24 cellular contexts compared by ENCODE assay signal in genomic region chr15:46525984-46526725, GRCh38.
"Had no signal": no experiment of that assay in that cellular context is flagged by ENCODE, and none has a peak within 500 bp of the region (broad histone marks: within the 10 kb centered on the region; RNA-seq: fewer than 3 reads in every experiment).

No MANE protein-coding gene starts in this region.

- H3K4me1 ChIP-seq: adrenal gland, sigmoid colon, testis, upper lobe of right lung had no signal

- H3K36me3 ChIP-seq: adrenal gland, ascending aorta, brain microvascular endothelial cell, sigmoid colon, upper lobe of right lung, WERI-Rb-1 had no signal

- H3K27me3 ChIP-seq: adrenal gland, ascending aorta, brain microvascular endothelial cell, sigmoid colon, testis, upper lobe of right lung had no signal

- DNase-seq: activated CD4-positive, alpha-beta T cell treated with anti-CD3 and anti-CD28 coated beads, Interleukin-2, amount 10 ng/mL, durations not matched to agents 7 days and 5 days; activated CD4-positive, CD25-positive, alpha-beta regulatory T cell treated with anti-CD3 and anti-CD28 coated beads, Interleukin-2, amount 50 U/mL, for 72 hours; activated CD8-positive, alpha-beta memory T cell treated with anti-CD3 and anti-CD28 coated beads, Interleukin-2, amount 10 ng/mL, durations not matched to agents 7 days and 5 days; activated CD8-positive, alpha-beta T cell treated with anti-CD3 and anti-CD28 coated beads for 36 hours; activated gamma-delta T cell; adrenal gland; brain microvascular endothelial cell; effector memory CD8-positive, alpha-beta T cell; foreskin melanocyte; glutamatergic neuron; hippocampal formation; kidney glomerular epithelial cell; left ventricle myocardium superior; midbrain; nephron progenitor cell; occipital lobe; sigmoid colon; stimulated activated CD4-positive, alpha-beta T cell treated with anti-CD3 and anti-CD28 coated beads, Interleukin-4, amount 100 ng/mL, for 1 hour; stimulated activated naive CD4-positive, alpha-beta T cell; T-cell; testis; upper lobe of right lung; WERI-Rb-1 had no signal

- H3K9me3 ChIP-seq: adrenal gland, ascending aorta, sigmoid colon, testis, upper lobe of right lung had no signal

- H3K4me3 ChIP-seq: adrenal gland, ascending aorta, sigmoid colon, testis, upper lobe of right lung had no signal

- H3K27ac ChIP-seq: adrenal gland, ascending aorta, brain microvascular endothelial cell, sigmoid colon, testis, upper lobe of right lung, WERI-Rb-1 had no signal
